ENCODE assay signal across 10 cellular contexts in the genomic region with DNA sequence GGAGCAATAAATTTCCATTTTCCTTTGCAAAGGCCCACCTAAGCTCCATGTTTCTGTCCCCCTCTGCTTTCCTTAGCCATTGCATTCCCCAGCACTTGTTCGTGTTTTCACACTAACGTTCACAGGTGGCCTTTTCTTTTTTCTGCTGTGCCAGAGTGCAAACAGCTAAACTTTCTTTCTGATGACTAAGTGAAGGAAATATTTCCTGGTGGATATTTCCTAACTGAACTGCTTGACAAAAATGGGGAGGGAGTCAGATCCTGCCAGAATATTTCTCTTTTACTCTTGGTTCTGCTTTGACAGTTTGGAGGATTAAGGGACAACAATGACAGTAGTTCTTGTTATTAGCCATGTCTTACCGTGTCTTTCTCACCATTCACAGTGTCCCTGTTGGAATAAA.
DNase-seq lines count a peak whose midpoint lies in the region; FAIRE-seq and TF ChIP-seq lines count a peak whose summit lies in the region.
"Had no signal": no experiment of that assay in that cellular context is flagged by ENCODE, and none has a peak within 500 bp of the region (broad histone marks: within the 10 kb centered on the region; RNA-seq: fewer than 3 reads in every experiment).

No MANE protein-coding gene starts in this region.

- DNase-seq in HFF-Myc (ENCODE audit: extremely low read depth, low read depth) (peak; percentile 14), foreskin fibroblast (peak; percentile 22 to 62), tibial artery (no peak), WERI-Rb-1 (no peak)
- DNase-seq in activated naive CD4-positive, alpha-beta T cell treated with anti-CD3 and anti-CD28 coated beads, Interleukin-2, amount 10 ng/mL, durations not matched to agents 7 days and 5 days, result no peak
- no peak for DNase-seq in stimulated activated CD4-positive, alpha-beta T cell treated with anti-CD3 and anti-CD28 coated beads, Interleukin-2, amount 100 ng/mL, for 24 hours
- DNase-seq: activated CD4-positive, alpha-beta T cell treated with anti-CD3 and anti-CD28 coated beads, Interleukin-2, amount 10 ng/mL, durations not matched to agents 24 days and 14 days; NCI-H526; stimulated activated CD4-positive, alpha-beta T cell treated with anti-CD3 and anti-CD28 coated beads, Interleukin-12 subunit alpha, Interleukin-12 subunit beta, amount 100 ng/mL, for 4 hours had no signal

- CTCF ChIA-PET in activated naive CD4-positive, alpha-beta T cell treated with anti-CD3 and anti-CD28 coated beads, Interleukin-2, amount 10 ng/mL, durations not matched to agents 7 days and 5 days (lab: Charles Lee), result no interaction called here

- H3K27me3 Mint-ChIP-seq in activated naive CD4-positive, alpha-beta T cell treated with anti-CD3 and anti-CD28 coated beads, Interleukin-2, amount 10 ng/mL, durations not matched to agents 7 days and 5 days, result no peaks in the 10 kb centered on the region
- H3K27me3 Mint-ChIP-seq: activated CD4-positive, alpha-beta T cell treated with anti-CD3 and anti-CD28 coated beads, Interleukin-2, amount 10 ng/mL, durations not matched to agents 24 days and 14 days had no signal

- peaks cover 0 to 43% (median 19%) of the 10 kb centered on the region in 4 donors for H3K4me1 ChIP-seq in tibial artery

- H3K27ac ChIP-seq in tibial artery (peak overlapping the region; percentile 69 to 70), WERI-Rb-1 (no peak overlapping the region)

- intact Hi-C loops in tibial artery (cut with DNase I; ENCODE audit: low total_unique reads), result no loop called here

- H3K4me1 Mint-ChIP-seq in activated naive CD4-positive, alpha-beta T cell treated with anti-CD3 and anti-CD28 coated beads, Interleukin-2, amount 10 ng/mL, durations not matched to agents 7 days and 5 days, result peaks cover 7% of the 10 kb centered on the region

- H3K9me3 ChIP-seq in tibial artery, result no peaks in the 10 kb centered on the region
- no peaks in the 10 kb centered on the region for H3K9me3 ChIP-seq in WERI-Rb-1 (ENCODE audit: severe bottlenecking)

- H3K36me3 ChIP-seq in tibial artery, result no peaks in the 10 kb centered on the region
- no peaks in the 10 kb centered on the region for H3K36me3 ChIP-seq in WERI-Rb-1

- H3K4me3 ChIP-seq in HFF-Myc (replicated peaks; ENCODE audit: low read depth, low read length) (no peak overlapping the region), foreskin fibroblast (ENCODE audit: low read depth in 1 of 2, low read length in 2 of 2) (no peak overlapping the region), tibial artery (no peak overlapping the region), WERI-Rb-1 (ENCODE audit: low read depth, low read length) (no peak overlapping the region)

- H3K27me3 ChIP-seq in tibial artery (no peaks in the 10 kb centered on the region), WERI-Rb-1 (ENCODE audit: insufficient read depth, low read depth, severe bottlenecking) (no peaks in the 10 kb centered on the region)

- H3K4me3 Mint-ChIP-seq in activated naive CD4-positive, alpha-beta T cell treated with anti-CD3 and anti-CD28 coated beads, Interleukin-2, amount 10 ng/mL, durations not matched to agents 7 days and 5 days, result no peak overlapping the region
- H3K4me3 Mint-ChIP-seq: activated CD4-positive, alpha-beta T cell treated with anti-CD3 and anti-CD28 coated beads, Interleukin-2, amount 10 ng/mL, durations not matched to agents 24 days and 14 days had no signal

- no peak overlapping the region for H3K27ac Mint-ChIP-seq in activated naive CD4-positive, alpha-beta T cell treated with anti-CD3 and anti-CD28 coated beads, Interleukin-2, amount 10 ng/mL, durations not matched to agents 7 days and 5 days
- H3K27ac Mint-ChIP-seq: activated CD4-positive, alpha-beta T cell treated with anti-CD3 and anti-CD28 coated beads, Interleukin-2, amount 10 ng/mL, durations not matched to agents 24 days and 14 days had no signal

- no peaks in the 10 kb centered on the region for H3K9me3 Mint-ChIP-seq in activated naive CD4-positive, alpha-beta T cell treated with anti-CD3 and anti-CD28 coated beads, Interleukin-2, amount 10 ng/mL, durations not matched to agents 7 days and 5 days
- H3K9me3 Mint-ChIP-seq: activated CD4-positive, alpha-beta T cell treated with anti-CD3 and anti-CD28 coated beads, Interleukin-2, amount 10 ng/mL, durations not matched to agents 24 days and 14 days had no signal

- no peak for TF ChIP-seq CTCF in HFF-Myc (IDR thresholded peaks at IDR 0.05; ENCODE audit: low read depth, low read length, missing control alignments)
- TF ChIP-seq CTCF in foreskin fibroblast (IDR thresholded peaks at IDR 0.05; ENCODE audit: low read depth, low read length), result no peak
- no peak for TF ChIP-seq CTCF in tibial artery (IDR thresholded peaks at IDR 0.05)
- no peak for TF ChIP-seq CTCF in WERI-Rb-1 (IDR thresholded peaks at IDR 0.05; ENCODE audit: low read depth, low read length)

- peak; percentile 99 for FAIRE-seq in TTC549 (lab: Jason Lieb, UNC)

- peaks cover 41% of the 10 kb centered on the region for H3K36me3 Mint-ChIP-seq in activated naive CD4-positive, alpha-beta T cell treated with anti-CD3 and anti-CD28 coated beads, Interleukin-2, amount 10 ng/mL, durations not matched to agents 7 days and 5 days

Comparison
In these comparisons a context has a peak if more than half of its experiments do, and no peak if none do; other contexts are left out.
1. DNase-seq: peak in HFF-Myc (single experiment) and foreskin fibroblast (2 of 2); none in tibial artery (0 of 2), WERI-Rb-1 (single experiment), activated naive CD4-positive, alpha-beta T cell treated with anti-CD3 and anti-CD28 coated beads, Interleukin-2, amount 10 ng/mL, durations not matched to agents 7 days and 5 days (single experiment) and stimulated activated CD4-positive, alpha-beta T cell treated with anti-CD3 and anti-CD28 coated beads, Interleukin-2, amount 100 ng/mL, for 24 hours (0 of 2).